In the genomic region with DNA sequence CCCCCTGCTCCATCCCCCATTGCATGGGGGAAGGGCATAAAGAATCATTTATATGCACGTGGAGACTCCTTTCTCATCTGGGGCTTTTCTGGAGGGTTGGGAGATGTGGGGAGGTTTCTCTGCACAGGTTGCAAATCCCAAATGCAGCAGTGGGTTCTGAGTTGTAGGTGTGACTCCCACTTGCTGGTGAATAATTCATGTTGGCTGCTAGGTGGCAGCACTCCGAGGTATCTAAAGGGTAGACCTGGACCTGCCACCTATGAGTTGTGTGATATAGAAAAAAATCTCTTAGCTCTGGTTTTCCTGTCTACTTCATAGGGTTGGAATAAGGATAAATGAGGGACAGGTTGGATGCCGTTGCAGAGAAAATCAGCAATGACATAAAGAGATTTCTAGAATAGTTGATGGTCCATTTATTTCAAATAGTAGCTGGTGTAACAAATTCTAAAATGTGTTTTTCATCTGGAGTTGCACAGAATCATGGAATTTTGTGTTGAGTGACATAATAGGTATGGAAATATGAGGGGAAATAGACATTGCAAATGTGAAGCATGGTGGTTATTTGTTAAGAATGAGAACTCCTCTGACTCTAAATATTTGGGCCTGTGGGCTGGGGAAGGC, we compare ENCODE assay signal across 8 cellular contexts. TPM values are rescaled to one million over a fixed set of nuclear protein-coding genes. Genes with fewer than 3 reads are reported as not detected.
DNase-seq lines count a peak whose midpoint lies in the region; ATAC-seq and TF ChIP-seq lines count a peak whose summit lies in the region.

No MANE protein-coding gene starts in this region.

- peaks cover 22% of the 10 kb centered on the region for H3F3A ChIP-seq in neural progenitor cell (ENCODE audit: low read depth)

- H3K9me3 Mint-ChIP-seq in neural progenitor cell, result peaks cover 4% of the 10 kb centered on the region

- peaks cover 14% of the 10 kb centered on the region for H3K36me3 Mint-ChIP-seq in neural progenitor cell

- no peak overlapping the region for H3K27ac Mint-ChIP-seq in neural progenitor cell

- no peak for DNase-seq in activated CD4-positive, CD25-positive, alpha-beta regulatory T cell (lab: John Stamatoyannopoulos, UW)
- DNase-seq in NCI-H2196 treated with DMSO at 0.1 percent for 48 hours (lab: John Stamatoyannopoulos, UW; ENCODE audit: unreplicated experiment) (peak; percentile 40), T47D (ENCODE audit: low read depth in 1 of 2, low spot score in 1 of 2) (peak; percentile 76 to 79), neural progenitor cell (ENCODE audit: low spot score) (no peak), GDM1 (lab: John Stamatoyannopoulos, UW) (no peak)

- peak; percentile 36 to 41 for ATAC-seq in activated CD4-positive, CD25-positive, alpha-beta regulatory T cell treated with anti-CD3 and anti-CD28 coated beads, Interleukin-2, amount 50 U/mL, for 24 hours
- no peak for ATAC-seq in GM21619 (IDR thresholded peaks at IDR 0.05; ENCODE audit: unreplicated experiment)
- ATAC-seq in GM19328 (IDR thresholded peaks at IDR 0.05; ENCODE audit: unreplicated experiment), result no peak

- H3K27me3 ChIP-seq in neural progenitor cell, result peaks cover 54% of the 10 kb centered on the region

- no peak overlapping the region for H3K9ac ChIP-seq in neural progenitor cell

- no peaks in the 10 kb centered on the region for H3K79me2 ChIP-seq in neural progenitor cell (ENCODE audit: low read depth)

- no peak overlapping the region for H3K27ac ChIP-seq in neural progenitor cell

- peaks cover 41% of the 10 kb centered on the region for H3K27me3 Mint-ChIP-seq in neural progenitor cell (ENCODE audit: insufficient read depth, low read depth)

- H3K36me3 ChIP-seq in neural progenitor cell, result no peaks in the 10 kb centered on the region

- H3K4me2 ChIP-seq in neural progenitor cell, result no peak overlapping the region

- H2AFZ ChIP-seq in neural progenitor cell (replicated peaks), result no peak overlapping the region

- H3K4me3 ChIP-seq in neural progenitor cell, result no peak overlapping the region

- peaks cover 67% of the 10 kb centered on the region for H4K20me1 ChIP-seq in neural progenitor cell (ENCODE audit: low read depth)

- peak overlapping the region; percentile 20 for H3K4me3 Mint-ChIP-seq in neural progenitor cell

- H3K4me1 ChIP-seq in neural progenitor cell, result peaks cover 9% of the 10 kb centered on the region

- peak; percentile 55 for TF ChIP-seq CTCF in neural progenitor cell (IDR thresholded peaks at IDR 0.05)

- H3K4me1 Mint-ChIP-seq in neural progenitor cell, result peaks cover 17% of the 10 kb centered on the region

- in situ Hi-C loops in T47D (cut with HindIII; ENCODE audit: low pct_unique_long_range_greater_than_20kb, low sequenced_read_pairs), result no loop called here

- H3K9me3 ChIP-seq in neural progenitor cell (ENCODE audit: low read depth), result no peaks in the 10 kb centered on the region

RNA-seq across cellular contexts. Expression of a gene that starts 4.6 kb away (rescaled TPM):
- 8.1 and 11.9 TPM in 2 replicates for total RNA-seq in neural progenitor cell (ENCODE audit: low replicate concordance)

RNA-seq across cellular contexts. Expression of a gene that starts 7.4 kb away (rescaled TPM):
- 169 and 348 TPM in 2 replicates for total RNA-seq in neural progenitor cell (ENCODE audit: low replicate concordance)

RNA-seq across cellular contexts. Expression of a gene that starts 7.4 kb away (rescaled TPM):
- total RNA-seq in neural progenitor cell (ENCODE audit: low replicate concordance), result 0.17 and 0.99 TPM in 2 replicates

RNA-seq across cellular contexts. Expression of a gene that starts 12.4 kb away (rescaled TPM):
- total RNA-seq in neural progenitor cell (ENCODE audit: low replicate concordance), result 4.5 and 5.6 TPM in 2 replicates

RNA-seq across cellular contexts. Expression of a gene that starts 12.9 kb away (rescaled TPM):
- total RNA-seq in neural progenitor cell (ENCODE audit: low replicate concordance), result 2.1 and 4.8 TPM in 2 replicates

Comparison
In these comparisons a context has a peak if more than half of its experiments do, and no peak if none do; other contexts are left out.
1. ATAC-seq: peak in activated CD4-positive, CD25-positive, alpha-beta regulatory T cell treated with anti-CD3 and anti-CD28 coated beads, Interleukin-2, amount 50 U/mL, for 24 hours (2 of 2); none in GM21619 (single experiment) and GM19328 (single experiment).
2. DNase-seq: peak in NCI-H2196 treated with DMSO at 0.1 percent for 48 hours (single experiment) and T47D (2 of 2); none in activated CD4-positive, CD25-positive, alpha-beta regulatory T cell (0 of 4), neural progenitor cell (single experiment) and GDM1 (single experiment).